9 cellular contexts compared by ENCODE assay signal in the genomic region with DNA sequence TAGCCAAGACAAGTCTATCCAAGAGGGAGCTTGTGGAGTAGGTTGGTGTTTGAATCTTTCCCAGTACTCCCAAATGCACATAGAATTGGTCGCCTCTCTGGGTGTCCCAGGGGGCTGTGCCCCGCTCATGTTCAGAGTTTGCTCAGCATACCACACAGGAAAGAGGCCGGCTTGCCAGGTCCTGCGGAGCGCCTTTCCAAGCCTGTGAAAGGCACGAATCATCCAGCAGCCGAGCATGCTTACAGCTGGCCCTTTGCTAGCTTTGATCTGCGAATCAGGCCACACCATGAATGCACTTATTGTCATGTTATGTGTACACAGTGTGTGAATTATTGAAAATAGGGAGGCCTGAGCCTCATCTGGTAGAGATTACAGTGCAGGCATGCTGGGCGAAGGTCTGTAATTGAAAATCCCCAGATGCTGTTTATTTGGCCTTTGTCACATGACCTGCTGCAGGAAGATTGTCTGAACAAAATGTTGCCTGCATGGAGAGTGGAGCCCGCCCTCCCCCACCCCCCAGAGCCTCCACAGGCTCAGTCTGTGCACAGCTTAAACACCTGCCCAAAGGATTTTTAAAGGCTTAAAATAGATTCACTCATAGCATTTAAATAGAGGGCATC.
DNase-seq lines count a peak whose midpoint lies in the region; ATAC-seq and TF ChIP-seq lines count a peak whose summit lies in the region.
"Had no signal": no experiment of that assay in that cellular context is flagged by ENCODE, and none has a peak within 500 bp of the region (broad histone marks: within the 10 kb centered on the region; RNA-seq: fewer than 3 reads in every experiment).

No MANE protein-coding gene starts in this region.

- CTCF ChIA-PET in CD4-positive, alpha-beta memory T cell (lab: Charles Lee; ENCODE audit: partially characterized antibody): no interaction called here

- H3K9me3 ChIP-seq in CD4-positive, alpha-beta memory T cell (ENCODE audit: control insufficient read depth in 1 of 2, low read length in 2 of 2): no peaks in the 10 kb centered on the region
- no peaks in the 10 kb centered on the region for H3K9me3 ChIP-seq in ascending aorta

- peaks cover 2% of the 10 kb centered on the region for H3K36me3 Mint-ChIP-seq in brain
- H3K36me3 Mint-ChIP-seq in CD4-positive, alpha-beta memory T cell: no peaks in the 10 kb centered on the region
- H3K36me3 Mint-ChIP-seq: CD4-positive, CD25-positive, alpha-beta regulatory T cell had no signal

- DNase-seq in Ammon's horn (ENCODE audit: low spot score) (peak; percentile 62), NCI-H187 (lab: John Stamatoyannopoulos, UW) (peak; percentile 91 to 96), medulla oblongata (ENCODE audit: extremely low spot score) (peak; percentile 54), ascending aorta (ENCODE audit: low spot score in 2 of 2) (no peak)
- DNase-seq in CD4-positive, alpha-beta memory T cell: no peak
- DNase-seq: CD4-positive, CD25-positive, alpha-beta regulatory T cell had no signal

- no peaks in the 10 kb centered on the region for H3K27me3 Mint-ChIP-seq in brain
- H3K27me3 Mint-ChIP-seq in CD4-positive, alpha-beta memory T cell: peaks cover 12 to 14% of the 10 kb centered on the region in 2 donors

- H3K4me3 Mint-ChIP-seq in brain: peak overlapping the region; percentile 72 to 77 (median 73)
- no peak overlapping the region for H3K4me3 Mint-ChIP-seq in CD4-positive, alpha-beta memory T cell
- H3K4me3 Mint-ChIP-seq: CD4-positive, CD25-positive, alpha-beta regulatory T cell had no signal

- TF ChIP-seq CTCF in brain (conservative IDR thresholded peaks at IDR 0.05) (no peak), ascending aorta (IDR thresholded peaks at IDR 0.05) (no peak)

- H3K27ac ChIP-seq in CD4-positive, alpha-beta memory T cell (ENCODE audit: low read depth, low read length): no peak overlapping the region
- H3K27ac ChIP-seq in ascending aorta: no peak overlapping the region

- POLR2A ChIA-PET in CD4-positive, alpha-beta memory T cell (lab: Charles Lee; ENCODE audit: partially characterized antibody): no interaction called here

- no peaks in the 10 kb centered on the region for H3K27me3 ChIP-seq in CD4-positive, alpha-beta memory T cell (ENCODE audit: insufficient read depth, low read length)
- no peaks in the 10 kb centered on the region for H3K27me3 ChIP-seq in ascending aorta

- peaks cover 0 to 6% (median 0%) of the 10 kb centered on the region in 5 experiments for H3K9me3 Mint-ChIP-seq in brain
- no peaks in the 10 kb centered on the region for H3K9me3 Mint-ChIP-seq in CD4-positive, alpha-beta memory T cell

- ATAC-seq in HG03095 (IDR thresholded peaks at IDR 0.05; ENCODE audit: unreplicated experiment) (no peak), GM19324 (IDR thresholded peaks at IDR 0.05; ENCODE audit: low FRiP score, unreplicated experiment) (no peak)

- H3K4me3 ChIP-seq in CD4-positive, alpha-beta memory T cell (ENCODE audit: low read length in 2 of 2): no peak overlapping the region
- no peak overlapping the region for H3K4me3 ChIP-seq in ascending aorta

- H3K27ac Mint-ChIP-seq in brain: peak overlapping the region; percentile 80 to 98 (median 95)
- H3K27ac Mint-ChIP-seq in CD4-positive, alpha-beta memory T cell: no peak overlapping the region
- H3K27ac Mint-ChIP-seq: CD4-positive, CD25-positive, alpha-beta regulatory T cell had no signal

- intact Hi-C loops in CD4-positive, alpha-beta memory T cell (cut with micrococcal nuclease): no loop called here
- intact Hi-C loops in ascending aorta (cut with DNase I): no loop called here

- peaks cover 86% of the 10 kb centered on the region for H3K4me1 Mint-ChIP-seq in brain
- peaks cover 3 to 14% (median 7%) of the 10 kb centered on the region in 4 donors for H3K4me1 Mint-ChIP-seq in CD4-positive, alpha-beta memory T cell

- H3K4me1 ChIP-seq in CD4-positive, alpha-beta memory T cell (ENCODE audit: insufficient read depth, low read length): peaks cover 5% of the 10 kb centered on the region
- peaks cover 0 to 15% of the 10 kb centered on the region in 2 donors for H3K4me1 ChIP-seq in ascending aorta

- H3K36me3 ChIP-seq in CD4-positive, alpha-beta memory T cell (ENCODE audit: insufficient read depth, low read length): no peaks in the 10 kb centered on the region
- H3K36me3 ChIP-seq in ascending aorta: no peaks in the 10 kb centered on the region

Comparison
In these comparisons a context has a peak if more than half of its experiments do, and no peak if none do; other contexts are left out.
1. DNase-seq: peak in Ammon's horn (single experiment), NCI-H187 (2 of 2) and medulla oblongata (single experiment); none in CD4-positive, alpha-beta memory T cell (0 of 5) and ascending aorta (0 of 2).
2. H3K27ac Mint-ChIP-seq: peak in brain (5 of 5); none in CD4-positive, alpha-beta memory T cell (0 of 7).
3. H3K4me3 Mint-ChIP-seq: peak in brain (5 of 5); none in CD4-positive, alpha-beta memory T cell (0 of 8).